In the genomic region with DNA sequence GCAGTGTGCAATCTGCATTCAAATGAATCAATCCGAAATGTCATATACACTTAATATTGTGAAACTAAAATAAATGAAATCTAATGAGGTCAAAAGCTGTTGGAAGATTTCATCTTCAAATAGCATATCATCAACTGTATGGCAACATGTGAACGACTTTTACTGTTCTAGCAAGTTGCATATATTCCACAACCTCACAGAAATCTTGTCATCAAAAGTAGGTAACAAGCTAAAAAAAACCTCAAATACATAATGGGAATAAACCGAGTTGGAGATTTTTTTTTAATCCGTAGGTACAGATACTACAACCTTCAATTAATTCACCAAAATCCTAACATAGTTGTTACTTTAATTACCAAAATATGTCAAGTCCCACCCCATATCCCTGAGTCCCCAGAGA, we compare ENCODE assay signal across 1 cellular context.
TF ChIP-seq lines count a peak whose summit lies in the region.

No MANE protein-coding gene starts in this region.

TF ChIP-seq in HepG2, 621 proteins besides CTCF, POLR2A, EP300 and RAD21:
- TF ChIP-seq, protein P1, sequence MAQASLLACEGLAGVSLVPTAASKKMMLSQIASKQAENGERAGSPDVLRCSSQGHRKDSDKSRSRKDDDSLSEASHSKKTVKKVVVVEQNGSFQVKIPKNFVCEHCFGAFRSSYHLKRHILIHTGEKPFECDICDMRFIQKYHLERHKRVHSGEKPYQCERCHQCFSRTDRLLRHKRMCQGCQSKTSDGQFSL (CRISPR knock-in tag; IDR thresholded peaks at IDR 0.05), result no peak
- TF ChIP-seq SAP130 (CRISPR knock-in tag; IDR thresholded peaks at IDR 0.05; ENCODE audit: low read depth), result no peak
- no peak for TF ChIP-seq ZNF644 (CRISPR knock-in tag; IDR thresholded peaks at IDR 0.05; ENCODE audit: low read depth)
- TF ChIP-seq ZNF7 (CRISPR knock-in tag; IDR thresholded peaks at IDR 0.05), result no peak
- peak; percentile 12; the same call in 1 of the 2 replicates for TF ChIP-seq KDM5A (IDR thresholded peaks at IDR 0.05; ENCODE audit: borderline replicate concordance, low read length)
- TF ChIP-seq ARNT2 (CRISPR knock-in tag; IDR thresholded peaks at IDR 0.05; ENCODE audit: low read depth), result no peak
- TF ChIP-seq ZMYM3 (CRISPR knock-in tag; IDR thresholded peaks at IDR 0.05), result no peak
- no peak for TF ChIP-seq CBFB (CRISPR knock-in tag; IDR thresholded peaks at IDR 0.05)
- TF ChIP-seq ZFP36 (IDR thresholded peaks at IDR 0.05; ENCODE audit: borderline replicate concordance, low read depth, low read length, partially characterized antibody), result no peak
